ENCODE assay signal across 16 cellular contexts in the genomic region with DNA sequence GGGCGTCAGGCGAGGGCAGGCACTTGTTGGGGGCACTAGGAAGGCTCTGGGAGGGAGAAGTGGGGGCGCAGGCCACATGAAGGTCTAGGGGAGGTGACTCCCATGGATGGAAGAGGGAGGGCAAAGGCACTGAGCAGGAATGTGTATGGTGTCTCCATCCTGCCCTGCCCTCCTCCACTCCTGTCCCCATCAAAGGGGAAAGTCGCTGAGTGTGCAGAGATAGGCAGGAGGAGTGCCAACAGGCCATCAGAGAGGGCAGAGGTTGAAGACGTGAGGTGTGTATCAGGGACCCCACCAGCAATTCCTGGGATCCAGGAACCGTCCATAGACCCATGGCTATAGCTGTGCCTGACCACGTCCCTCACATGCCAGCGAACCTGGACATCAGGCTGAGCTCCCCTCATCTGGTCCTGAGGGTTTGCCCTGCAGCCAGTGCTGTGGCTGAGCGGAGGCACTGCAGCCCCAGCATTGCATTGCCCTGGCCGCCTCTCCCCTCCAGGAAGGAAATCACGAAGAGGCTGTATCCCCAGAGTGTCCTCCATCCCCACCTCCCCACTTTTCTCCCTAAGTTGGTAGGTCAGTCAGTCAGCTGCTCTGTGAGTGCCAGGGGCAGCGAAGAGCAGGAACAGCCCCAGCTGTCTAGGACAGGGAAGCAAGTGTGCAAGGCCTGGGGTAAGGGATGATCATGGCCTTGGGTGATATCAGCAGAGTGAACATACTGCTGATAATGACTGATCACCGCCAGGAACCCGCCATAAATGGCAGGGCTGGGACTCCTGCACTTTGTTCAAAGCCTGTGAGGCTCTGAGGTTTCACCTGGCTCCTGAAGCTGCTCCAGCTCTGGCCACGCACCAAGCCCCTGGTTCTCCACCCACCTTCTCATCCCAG. TPM values are rescaled to one million over a fixed set of nuclear protein-coding genes. Genes with fewer than 3 reads are reported as not detected.
A peak's percentile ranks its signal among the peaks of the same experiment; 100 is the strongest.
DNase-seq lines count a peak whose midpoint lies in the region; ATAC-seq and TF ChIP-seq lines count a peak whose summit lies in the region.
"Had no signal": no experiment of that assay in that cellular context is flagged by ENCODE, and none has a peak within 500 bp of the region (broad histone marks: within the 10 kb centered on the region; RNA-seq: fewer than 3 reads in every experiment).

No MANE protein-coding gene starts in this region.

- CTCF ChIA-PET in SK-N-SH (lab: Yijun Ruan, JAX) (interaction anchor here (0.9 to 22.6 kb wide), 9 partner anchors 9 to 160 kb away, joined by 3 to 575 read pairs (median 5); partner anchors contain the start of gene ACE), A673 (lab: Charles Lee) (no interaction called here)

- no peak overlapping the region; a peak in 1 of 4 replicates for H3K27ac ChIP-seq in SK-N-SH (ENCODE audit: low read depth in 2 of 2, low read length in 1 of 2)
- H3K27ac ChIP-seq in Peyer's patch: peak overlapping the region in 3 of 4 donors; percentile 66 to 94 (median 94)
- peak overlapping the region; percentile 100 for H3K27ac ChIP-seq in parathyroid adenoma
- no peak overlapping the region for H3K27ac ChIP-seq in A673 (ENCODE audit: low read depth, low read length, poor library complexity, severe bottlenecking)

- H3K36me3 Mint-ChIP-seq in endothelial cell (ENCODE audit: low read depth, unreplicated experiment) (peaks cover 7% of the 10 kb centered on the region), chondrocyte (ENCODE audit: low read depth) (no peaks in the 10 kb centered on the region)

- H3K27ac Mint-ChIP-seq in endothelial cell (ENCODE audit: unreplicated experiment): peak overlapping the region; percentile 52
- no peak overlapping the region for H3K27ac Mint-ChIP-seq in chondrocyte (ENCODE audit: unreplicated experiment)

- H3K9ac ChIP-seq in SK-N-SH (no peak overlapping the region), parathyroid adenoma (no peak overlapping the region)

- peak; percentile 40 for DNase-seq in SK-N-SH
- DNase-seq in Peyer's patch: peak in 2 of 3 donors; percentile 77 to 82
- DNase-seq in endothelial cell (ENCODE audit: low spot score): no peak
- DNase-seq in chondrocyte (ENCODE audit: low spot score): no peak
- no peak for DNase-seq in DMS153 (lab: John Stamatoyannopoulos, UW)
- no peak for DNase-seq in A673 (ENCODE audit: low spot score)
- DNase-seq: 8988T, COR-L47, KG1, NCI-H1417 treated with DMSO at 0.1 percent for 48 hours, NCI-H2029, NCI-H510A, NCI-H82 had no signal

- TF ChIP-seq RAD21 in SK-N-SH (IDR thresholded peaks at IDR 0.05; ENCODE audit: low read length): no peak

- H3K79me2 ChIP-seq in SK-N-SH (ENCODE audit: insufficient read depth) (no peaks in the 10 kb centered on the region), parathyroid adenoma (peaks cover 4% of the 10 kb centered on the region)

- no peak for TF ChIP-seq EP300 in SK-N-SH (IDR thresholded peaks at IDR 0.05; ENCODE audit: borderline replicate concordance in 1 of 2, low read depth in 1 of 2, low read length in 1 of 2)

- intact Hi-C loops in A673 (cut with micrococcal nuclease; ENCODE audit: unreplicated experiment): no loop called here

- H3K4me3 ChIP-seq in SK-N-SH (ENCODE audit: low read depth in 2 of 2, low read length in 1 of 2): no peak overlapping the region
- H3K4me3 ChIP-seq in Peyer's patch: peak overlapping the region in 1 of 4 donors; percentile 15
- H3K4me3 ChIP-seq in parathyroid adenoma (ENCODE audit: low read depth, low read length): no peak overlapping the region
- no peak overlapping the region for H3K4me3 ChIP-seq in A673 (ENCODE audit: low read depth, low read length, poor library complexity, severe bottlenecking)

- peak; percentile 39 to 45 for TF ChIP-seq POLR2A in Peyer's patch (IDR thresholded peaks at IDR 0.05)

- no peaks in the 10 kb centered on the region for H4K20me1 ChIP-seq in SK-N-SH (ENCODE audit: insufficient read depth)

- no peaks in the 10 kb centered on the region for H3K9me3 ChIP-seq in SK-N-SH
- no peaks in the 10 kb centered on the region for H3K9me3 ChIP-seq in Peyer's patch
- H3K9me3 ChIP-seq in parathyroid adenoma (ENCODE audit: control insufficient read depth, low read length): no peaks in the 10 kb centered on the region
- no peaks in the 10 kb centered on the region for H3K9me3 ChIP-seq in A673 (ENCODE audit: low read depth, low read length, poor library complexity, severe bottlenecking)

- H3K36me3 ChIP-seq in SK-N-SH (replicated peaks in 1 of 2; ENCODE audit: control insufficient read depth in 1 of 2, insufficient read depth in 2 of 2, low read length in 1 of 2) (no peaks in the 10 kb centered on the region), Peyer's patch (no peaks in the 10 kb centered on the region), parathyroid adenoma (ENCODE audit: control insufficient read depth, insufficient read depth, low read length) (no peaks in the 10 kb centered on the region), A673 (ENCODE audit: insufficient read depth, low read length, poor library complexity, severe bottlenecking) (no peaks in the 10 kb centered on the region)

- H3F3A ChIP-seq in SK-N-SH (replicated peaks; ENCODE audit: insufficient read depth): peaks cover 7% of the 10 kb centered on the region

- no peak for TF ChIP-seq CTCF in SK-N-SH (IDR thresholded peaks at IDR 0.05)
- peak in 1 of 6 experiments; percentile 9 for TF ChIP-seq CTCF in Peyer's patch (IDR thresholded peaks at IDR 0.05)
- TF ChIP-seq CTCF in endothelial cell (IDR thresholded peaks at IDR 0.05; ENCODE audit: unreplicated experiment): no peak
- TF ChIP-seq CTCF in parathyroid adenoma (IDR thresholded peaks at IDR 0.05): no peak
- TF ChIP-seq CTCF in chondrocyte (IDR thresholded peaks at IDR 0.05): no peak
- TF ChIP-seq CTCF in A673 (conservative IDR thresholded peaks at IDR 0.05; ENCODE audit: low read depth, low read length): no peak

- peaks cover 43% of the 10 kb centered on the region for H3K4me1 Mint-ChIP-seq in endothelial cell (ENCODE audit: unreplicated experiment)
- H3K4me1 Mint-ChIP-seq in chondrocyte (ENCODE audit: low read depth): no peaks in the 10 kb centered on the region

- H3K27me3 ChIP-seq in SK-N-SH (ENCODE audit: insufficient read depth) (no peaks in the 10 kb centered on the region), Peyer's patch (no peaks in the 10 kb centered on the region), parathyroid adenoma (ENCODE audit: control insufficient read depth, insufficient read depth, low read length) (no peaks in the 10 kb centered on the region), A673 (replicated peaks; ENCODE audit: insufficient read depth, low read depth, low read length, poor library complexity) (no peaks in the 10 kb centered on the region)

- H3K4me2 ChIP-seq in SK-N-SH (no peak overlapping the region), parathyroid adenoma (ENCODE audit: low read length) (no peak overlapping the region)

- 87% methylated on average over 15 of the region's 15 CpGs for WGBS in SK-N-SH (ENCODE audit: low lambda C conversion rate)

- H2AFZ ChIP-seq in SK-N-SH (ENCODE audit: low read depth): no peak overlapping the region
- H2AFZ ChIP-seq in parathyroid adenoma: peak overlapping the region; percentile 65

- H3K27me3 Mint-ChIP-seq in endothelial cell (ENCODE audit: unreplicated experiment) (peaks cover 16% of the 10 kb centered on the region), chondrocyte (ENCODE audit: low read depth) (peaks cover 4% of the 10 kb centered on the region)

- no peak overlapping the region for H3K4me3 Mint-ChIP-seq in endothelial cell (ENCODE audit: unreplicated experiment)
- H3K4me3 Mint-ChIP-seq in chondrocyte (ENCODE audit: unreplicated experiment): no peak overlapping the region

- H3K4me1 ChIP-seq in SK-N-SH (ENCODE audit: control insufficient read depth in 1 of 2, insufficient read depth in 2 of 2, low read depth in 1 of 2, low read length in 1 of 2): peaks cover 8 to 53% of the 10 kb centered on the region in 2 experiments
- H3K4me1 ChIP-seq in Peyer's patch: peaks cover 4 to 54% (median 17%) of the 10 kb centered on the region in 4 donors
- H3K4me1 ChIP-seq in parathyroid adenoma: peaks cover 62% of the 10 kb centered on the region
- no peaks in the 10 kb centered on the region for H3K4me1 ChIP-seq in A673 (ENCODE audit: insufficient read depth, low read length, poor library complexity, severe bottlenecking)

- no peaks in the 10 kb centered on the region for H3K9me2 ChIP-seq in SK-N-SH

- BruUV-seq in A673 (replicated peaks; lab: Mats Ljungman, UMichigan): no TSS peak

- POLR2A ChIA-PET in SK-N-SH (lab: Yijun Ruan, JAX) (interaction anchor here (0.8 to 4.1 kb wide), 4 partner anchors 9 to 97 kb away, joined by 3 to 28 read pairs (median 11); partner anchors contain the start of gene DCAF7), A673 (lab: Charles Lee; ENCODE audit: low non-redundant PET) (no interaction called here)

- ATAC-seq in SK-N-SH treated with all-trans-retinoic acid at 6 μM for 48 hours: no peak
- ATAC-seq: Right ventricle myocardium inferior had no signal

- H3K9me3 Mint-ChIP-seq in endothelial cell (ENCODE audit: unreplicated experiment) (no peaks in the 10 kb centered on the region), chondrocyte (ENCODE audit: low read depth) (no peaks in the 10 kb centered on the region)

TF ChIP-seq in SK-N-SH, 30 proteins besides CTCF, POLR2A, EP300 and RAD21 (continues in another document):
- no peak for TF ChIP-seq NRF1 (IDR thresholded peaks at IDR 0.05; ENCODE audit: low read depth, low read length)
- TF ChIP-seq SMC3 (IDR thresholded peaks at IDR 0.05; ENCODE audit: low read depth, low read length): no peak
- no peak for TF ChIP-seq POLR2AphosphoS5 (IDR thresholded peaks at IDR 0.05; ENCODE audit: low read depth, low read length)
- TF ChIP-seq NFIC (IDR thresholded peaks at IDR 0.05; ENCODE audit: borderline replicate concordance): no peak

TF ChIP-seq in SK-N-SH treated with all-trans-retinoic acid at 6 μM for 48 hours, 23 proteins besides CTCF, POLR2A, EP300 and RAD21 (continues in another document):
- TF ChIP-seq CSDC2 (CRISPR knock-in tag; IDR thresholded peaks at IDR 0.05): no peak

RNA-seq across cellular contexts. Expression of gene CYB561, which starts 6.2 kb away (rescaled TPM):
- 28.3 and 38.6 TPM in 2 replicates for polyA plus RNA-seq in SK-N-SH (2012; rRNA removed)
- 20.6 and 28.6 TPM in 2 replicates for polyA plus RNA-seq in SK-N-SH (2012; cell fraction: cytosol; rRNA removed)
- polyA plus RNA-seq in SK-N-SH (2012; cell fraction: nucleus; rRNA removed): 47.2 and 48.4 TPM in 2 replicates
- total RNA-seq in Peyer's patch (100 to 1,000 TPM in 2 of 4 donors, 10 to 100 TPM in 2; 42.9 to 161 (median 98.5) TPM), endothelial cell (ENCODE audit: unreplicated experiment) (57.3 TPM), chondrocyte (6.2 to 10.1 TPM (median 9.0 TPM) in 3 replicates), A673 (2021) (28.8 and 29.1 TPM in 2 replicates)

RNA-seq across cellular contexts. Expression of gene ACE, which starts 24.5 kb away (rescaled TPM):
- polyA plus RNA-seq in SK-N-SH (2012; rRNA removed): 6.3 and 12.1 TPM in 2 replicates
- polyA plus RNA-seq in SK-N-SH (2012; cell fraction: cytosol; rRNA removed): 6.0 and 10.9 TPM in 2 replicates
- 34.5 and 42.3 TPM in 2 replicates for polyA plus RNA-seq in SK-N-SH (2012; cell fraction: nucleus; rRNA removed)
- total RNA-seq in Peyer's patch: 1,000 to 10,000 TPM in 2 of 4 donors, 100 to 1,000 TPM in 1, 10 to 100 TPM in 1; 42.9 to 1,678 (median 1,106) TPM
- 44.8 TPM for total RNA-seq in endothelial cell (ENCODE audit: unreplicated experiment)
- 0.28 to 0.68 TPM (median 0.52 TPM) in 3 replicates for total RNA-seq in chondrocyte
- 2.1 and 2.6 TPM in 2 replicates for total RNA-seq in A673 (2021)

Comparison
In these comparisons a context has a peak if more than half of its experiments do, and no peak if none do; other contexts are left out.
1. DNase-seq: peak in SK-N-SH (single experiment) and Peyer's patch (2 of 3); none in endothelial cell (single experiment), chondrocyte (single experiment), DMS153 (single experiment) and A673 (single experiment).
2. H3K27ac ChIP-seq: peak in Peyer's patch (3 of 4) and parathyroid adenoma (single experiment); none in SK-N-SH (0 of 2) and A673 (single experiment).
3. RNA of gene ACE, which starts 24.5 kb away (total RNA-seq): 42.9 to 1,678 TPM in Peyer's patch and 44.8 TPM in endothelial cell (single experiment); 2.1 to 2.6 TPM in A673 and 0.28 to 0.68 TPM in chondrocyte; every median in the first group is over 10 times any median in the second.